ENCODE assay signal across 8 cellular contexts in genomic region chr22:24230911-24231656, GRCh38. TPM values are rescaled to one million over a fixed set of nuclear protein-coding genes. Genes with fewer than 3 reads are reported as not detected.
DNase-seq lines count a peak whose midpoint lies in the region; ATAC-seq and TF ChIP-seq lines count a peak whose summit lies in the region.

No MANE protein-coding gene starts in this region.

- H3K4me3 ChIP-seq in DOHH2 (ENCODE audit: low read length): no peak overlapping the region
- H3K4me3 ChIP-seq in heart left ventricle: no peak overlapping the region

- intact Hi-C loops in heart left ventricle (cut with DNase I): no loop called here

- TF ChIP-seq CTCF in DOHH2 (IDR thresholded peaks at IDR 0.05; ENCODE audit: low read depth, low read length, poor library complexity, severe bottlenecking): peak; percentile 64
- peak in 8 of 12 donors; percentile 9 to 40 (median 23) for TF ChIP-seq CTCF in heart left ventricle (IDR thresholded peaks at IDR 0.05)

- H3K36me3 ChIP-seq in DOHH2 (ENCODE audit: control insufficient read depth, low read length): no peaks in the 10 kb centered on the region
- peaks cover 0 to 37% (median 2%) of the 10 kb centered on the region in 9 donors for H3K36me3 ChIP-seq in heart left ventricle

- no peaks in the 10 kb centered on the region for H4K20me1 ChIP-seq in DOHH2 (ENCODE audit: control insufficient read depth, insufficient read depth, low read depth, low read length)

- H3K27ac ChIP-seq in DOHH2 (ENCODE audit: low read depth, low read length): no peak overlapping the region
- H3K27ac ChIP-seq in heart left ventricle: no peak overlapping the region

- H3K79me2 ChIP-seq in DOHH2 (ENCODE audit: control insufficient read depth, low read length): no peaks in the 10 kb centered on the region

- 57 to 63% (median 61%) methylated on average over 11 to 18 of the region's 18 CpGs for WGBS in heart left ventricle, 4 donors

- no peak for TF ChIP-seq POLR2A in heart left ventricle (IDR thresholded peaks at IDR 0.05)

- H3K4me2 ChIP-seq in DOHH2 (ENCODE audit: low read length): no peak overlapping the region

- H3K27me3 ChIP-seq in DOHH2 (ENCODE audit: control insufficient read depth, low read length) (no peaks in the 10 kb centered on the region), heart left ventricle (no peaks in the 10 kb centered on the region)

- H3F3A ChIP-seq in DOHH2 (ENCODE audit: control insufficient read depth, insufficient read depth): no peaks in the 10 kb centered on the region

- H3K9me3 ChIP-seq in DOHH2 (ENCODE audit: control insufficient read depth, insufficient read depth, low read length): no peaks in the 10 kb centered on the region
- H3K9me3 ChIP-seq in heart left ventricle: peaks cover 0 to 3% (median 0%) of the 10 kb centered on the region in 12 donors

- H3K4me1 ChIP-seq in DOHH2 (ENCODE audit: control insufficient read depth, low read length) (no peaks in the 10 kb centered on the region), heart left ventricle (peaks cover 0 to 10% (median 0%) of the 10 kb centered on the region in 12 donors)

- ATAC-seq in heart left ventricle: peak in 3 of 4 donors; percentile 14 to 48 (median 38)

- H3K9me2 ChIP-seq in DOHH2 (replicated peaks; ENCODE audit: control insufficient read depth, low read length): no peaks in the 10 kb centered on the region

- DNase-seq in NCI-H82 (lab: John Stamatoyannopoulos, UW) (peak; percentile 58), heart left ventricle (peak in 2 of 5 donors; percentile 50 to 76), NCI-H2081 (lab: John Stamatoyannopoulos, UW) (no peak), SKM-1 (lab: John Stamatoyannopoulos, UW; ENCODE audit: unreplicated experiment) (no peak), DMS153 treated with DMSO at 0.1 percent for 48 hours (lab: John Stamatoyannopoulos, UW; ENCODE audit: unreplicated experiment) (no peak)
- DNase-seq in activated T-cell treated with anti-CD3 and anti-CD28 coated beads, Interleukin-2, amount 50 U/mL, for 1 hour: peak; percentile 70
- peak; percentile 71 for DNase-seq in stimulated activated CD4-positive, alpha-beta T cell treated with anti-CD3 and anti-CD28 coated beads, Interleukin-4, amount 100 ng/mL, for 24 hours

RNA-seq across cellular contexts. Expression of gene GGT5, which starts 13.8 kb away (rescaled TPM):
- total RNA-seq in heart left ventricle: 10 to 100 TPM in 7 of 9 donors, 1 to 10 TPM in 2; 6.1 to 71.5 (median 15.5) TPM
- 10 to 100 TPM; 30.9 to 41.6 TPM for polyA plus RNA-seq in heart left ventricle

RNA-seq across cellular contexts. Expression of gene SPECC1L, which starts 39.5 kb away (rescaled TPM):
- 10 to 100 TPM; 25.4 to 65.3 (median 52.8) TPM for total RNA-seq in heart left ventricle
- polyA plus RNA-seq in heart left ventricle: 10 to 100 TPM in 1 of 2 donors, 1 to 10 TPM in 1; 9.8 to 22.3 TPM

RNA-seq across cellular contexts. Expression of gene SUSD2, which starts 49.8 kb away (rescaled TPM):
- total RNA-seq in heart left ventricle: 10 to 100 TPM in 1 of 9 donors, 1 to 10 TPM in 8; 1.5 to 12.6 (median 2.6) TPM
- 1 to 10 TPM; 2.7 to 3.5 TPM for polyA plus RNA-seq in heart left ventricle

Comparison
In these comparisons a context has a peak if more than half of its experiments do, and no peak if none do; other contexts are left out.
1. DNase-seq: peak in NCI-H82 (single experiment), activated T-cell treated with anti-CD3 and anti-CD28 coated beads, Interleukin-2, amount 50 U/mL, for 1 hour (single experiment) and stimulated activated CD4-positive, alpha-beta T cell treated with anti-CD3 and anti-CD28 coated beads, Interleukin-4, amount 100 ng/mL, for 24 hours (single experiment); none in NCI-H2081 (0 of 2), SKM-1 (single experiment) and DMS153 treated with DMSO at 0.1 percent for 48 hours (single experiment).